Comparison of ENCODE assay signal across 21 cellular contexts in the genomic region with DNA sequence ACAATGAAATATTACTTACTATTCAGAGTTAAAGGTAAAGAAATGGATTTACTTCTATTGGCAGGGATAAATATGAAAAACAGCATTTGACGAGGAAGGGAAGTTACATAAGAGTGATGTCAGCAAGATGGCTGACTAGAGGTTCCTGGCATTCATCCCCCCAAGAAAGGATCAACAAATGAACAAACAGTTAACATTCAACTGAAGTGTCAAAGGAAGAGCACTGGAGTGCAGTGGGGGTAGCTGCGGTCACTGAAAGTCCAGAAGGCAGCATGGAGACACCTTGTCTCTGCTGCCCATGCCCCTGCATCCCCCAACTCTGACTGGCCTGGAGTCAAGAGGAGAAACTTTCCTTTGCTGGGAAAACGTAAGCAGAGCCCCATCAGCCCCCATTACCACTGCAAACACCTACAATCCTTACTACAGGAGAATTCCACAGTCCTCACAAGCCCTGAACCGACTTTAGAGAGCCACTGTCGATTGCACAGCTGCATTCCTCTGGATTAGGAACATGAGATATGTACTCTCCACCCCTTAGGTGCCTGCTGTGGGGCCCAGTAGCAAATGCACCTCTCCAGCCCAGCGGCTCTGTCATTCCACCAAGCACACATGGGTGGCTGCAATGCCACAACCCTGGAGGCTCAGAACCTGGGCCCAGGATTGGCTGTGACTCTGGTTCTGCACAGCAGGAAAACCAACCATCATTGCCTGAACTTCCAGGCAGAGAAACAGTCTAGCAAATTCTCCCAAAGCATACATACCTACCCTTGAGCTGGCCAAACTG.
DNase-seq lines count a peak whose midpoint lies in the region; ATAC-seq and TF ChIP-seq lines count a peak whose summit lies in the region.
"Had no signal": no experiment of that assay in that cellular context is flagged by ENCODE, and none has a peak within 500 bp of the region (broad histone marks: within the 10 kb centered on the region; RNA-seq: fewer than 3 reads in every experiment).

No MANE protein-coding gene starts in this region.

- POLR2A ChIA-PET in activated CD8-positive, alpha-beta T cell treated with anti-CD3 and anti-CD28 coated beads for 36 hours (lab: Charles Lee) = no interaction called here

- H3K27me3 ChIP-seq in right atrium auricular region (no peaks in the 10 kb centered on the region), heart right ventricle (no peaks in the 10 kb centered on the region)
- H3K27me3 ChIP-seq: BE2C, Peyer's patch had no signal

- no peaks in the 10 kb centered on the region for H3K4me1 Mint-ChIP-seq in nephron progenitor cell
- peaks cover 4% of the 10 kb centered on the region for H3K4me1 Mint-ChIP-seq in activated CD8-positive, alpha-beta T cell treated with anti-CD3 and anti-CD28 coated beads for 36 hours (ENCODE audit: low read depth)

- H3K27ac Mint-ChIP-seq in nephron progenitor cell = peak overlapping the region; percentile 29
- H3K27ac Mint-ChIP-seq in activated CD8-positive, alpha-beta T cell treated with anti-CD3 and anti-CD28 coated beads for 36 hours = no peak overlapping the region
- H3K27ac Mint-ChIP-seq: CD4-positive, alpha-beta T cell had no signal

- H3K4me3 ChIP-seq in right atrium auricular region = no peak overlapping the region
- no peak overlapping the region for H3K4me3 ChIP-seq in heart right ventricle
- H3K4me3 ChIP-seq: Peyer's patch had no signal

- intact Hi-C loops in Right ventricle myocardium superior (cut with DNase I) (no loop called here), heart right ventricle (cut with DNase I) (no loop called here)
- intact Hi-C loops in activated CD8-positive, alpha-beta T cell treated with anti-CD3 and anti-CD28 coated beads for 36 hours (cut with micrococcal nuclease) = no loop called here

- no peak overlapping the region for H3K4me3 Mint-ChIP-seq in nephron progenitor cell
- no peak overlapping the region for H3K4me3 Mint-ChIP-seq in activated CD8-positive, alpha-beta T cell treated with anti-CD3 and anti-CD28 coated beads for 36 hours
- H3K4me3 Mint-ChIP-seq: CD4-positive, alpha-beta T cell had no signal

- ATAC-seq in Right ventricle myocardium superior (ENCODE audit: poor library complexity) (peak; percentile 30), heart right ventricle (peak in 6 of 8 donors; percentile 26 to 67 (median 38)), HG03354 (IDR thresholded peaks at IDR 0.05; ENCODE audit: poor library complexity, severe bottlenecking, unreplicated experiment) (no peak)
- ATAC-seq in activated CD8-positive, alpha-beta T cell treated with anti-CD3 and anti-CD28 coated beads for 36 hours = no peak

- H3K27me3 Mint-ChIP-seq in nephron progenitor cell (ENCODE audit: low read depth, poor library complexity) = no peaks in the 10 kb centered on the region
- H3K27me3 Mint-ChIP-seq in activated CD8-positive, alpha-beta T cell treated with anti-CD3 and anti-CD28 coated beads for 36 hours = no peaks in the 10 kb centered on the region
- H3K27me3 Mint-ChIP-seq: CD4-positive, alpha-beta T cell had no signal

- H3K27ac ChIP-seq in right atrium auricular region = no peak overlapping the region
- H3K27ac ChIP-seq in heart right ventricle = no peak overlapping the region
- H3K27ac ChIP-seq: Peyer's patch had no signal

- H3K9me3 ChIP-seq in right atrium auricular region (peaks cover 0 to 28% of the 10 kb centered on the region in 2 donors), heart right ventricle (peaks cover 0 to 51% (median 24%) of the 10 kb centered on the region in 11 donors)
- H3K9me3 ChIP-seq: BE2C had no signal

- DNase-seq in Right ventricle myocardium superior (no peak), right atrium auricular region (ENCODE audit: low spot score) (no peak), heart right ventricle (peak in 1 of 2 donors; percentile 8), nephron progenitor cell (no peak), foreskin melanocyte (no peak), EL (no peak)
- DNase-seq in activated CD8-positive, alpha-beta T cell treated with anti-CD3 and anti-CD28 coated beads for 36 hours = no peak
- DNase-seq: 8988T; BE2C; CD4-positive, alpha-beta T cell; DMS79; KBM-7; MV-4-11; NCI-H1436; NCI-H2029; NCI-H2171 treated with DMSO at 0.1 percent for 48 hours; NCI-H446 treated with DMSO at 0.1 percent for 48 hours; NCI-H774; Peyer's patch; SHP77 treated with DMSO at 0.1 percent for 48 hours had no signal

- H3K36me3 ChIP-seq in right atrium auricular region = peaks cover 56% of the 10 kb centered on the region
- peaks cover 0 to 60% (median 38%) of the 10 kb centered on the region in 9 donors for H3K36me3 ChIP-seq in heart right ventricle
- H3K36me3 ChIP-seq: BE2C had no signal

- H3K9me3 Mint-ChIP-seq in nephron progenitor cell = peaks cover 53% of the 10 kb centered on the region
- peaks cover 29% of the 10 kb centered on the region for H3K9me3 Mint-ChIP-seq in activated CD8-positive, alpha-beta T cell treated with anti-CD3 and anti-CD28 coated beads for 36 hours

- H3K4me1 ChIP-seq in right atrium auricular region (no peaks in the 10 kb centered on the region), heart right ventricle (peaks cover 0 to 7% (median 0%) of the 10 kb centered on the region in 9 donors)
- H3K4me1 ChIP-seq: BE2C, Peyer's patch had no signal

- CTCF ChIA-PET in activated CD8-positive, alpha-beta T cell treated with anti-CD3 and anti-CD28 coated beads for 36 hours (lab: Charles Lee) = no interaction called here

- H3K36me3 Mint-ChIP-seq in nephron progenitor cell (ENCODE audit: low read depth) = peaks cover 88% of the 10 kb centered on the region
- peaks cover 9% of the 10 kb centered on the region for H3K36me3 Mint-ChIP-seq in activated CD8-positive, alpha-beta T cell treated with anti-CD3 and anti-CD28 coated beads for 36 hours (ENCODE audit: low read depth)

- WGBS in heart right ventricle, 2 donors = 78 to 83% methylated on average over 6 of the region's 6 CpGs

- TF ChIP-seq CTCF in right atrium auricular region (IDR thresholded peaks at IDR 0.05) (no peak), heart right ventricle (IDR thresholded peaks at IDR 0.05) (no peak), nephron progenitor cell (IDR thresholded peaks at IDR 0.05) (no peak)
- TF ChIP-seq CTCF in activated CD8-positive, alpha-beta T cell treated with anti-CD3 and anti-CD28 coated beads for 36 hours (IDR thresholded peaks at IDR 0.05) = no peak

Comparison
In these comparisons a context has a peak if more than half of its experiments do, and no peak if none do; other contexts are left out.
1. ATAC-seq: peak in Right ventricle myocardium superior (single experiment) and heart right ventricle (6 of 8); none in HG03354 (single experiment) and activated CD8-positive, alpha-beta T cell treated with anti-CD3 and anti-CD28 coated beads for 36 hours (single experiment).